Comparison of ENCODE assay signal across 1 cellular context in genomic region chr12:122399254-122399591, GRCh38.
TF ChIP-seq lines count a peak whose summit lies in the region.

No MANE protein-coding gene starts in this region.

TF ChIP-seq in IMR-90, 13 proteins besides CTCF, POLR2A, EP300 and RAD21 (continued from another document):
- TF ChIP-seq USF2 (IDR thresholded peaks at IDR 0.05; ENCODE audit: low read depth, low read length) (no peak), BHLHE40 (IDR thresholded peaks at IDR 0.05; ENCODE audit: low read depth, low read length) (no peak), FOS (IDR thresholded peaks at IDR 0.05; ENCODE audit: low read depth, low read length) (no peak), RFX5 (IDR thresholded peaks at IDR 0.05; ENCODE audit: low read depth, low read length) (no peak), RCOR1 (IDR thresholded peaks at IDR 0.05; ENCODE audit: insufficient replicate concordance, low read length) (no peak), MAFK (IDR thresholded peaks at IDR 0.05; ENCODE audit: low read depth, low read length) (no peak), CHD1 (IDR thresholded peaks at IDR 0.05; ENCODE audit: low read depth, low read length) (no peak), ELK1 (IDR thresholded peaks at IDR 0.05; ENCODE audit: borderline replicate concordance, low read depth, low read length) (no peak), MAZ (IDR thresholded peaks at IDR 0.05; ENCODE audit: borderline replicate concordance, low read depth, low read length) (no peak), SMC3 (IDR thresholded peaks at IDR 0.05; ENCODE audit: low read depth, low read length) (no peak)
